In genomic region chr11:46381046-46381835, GRCh38 we compare ENCODE assay signal across 1 cellular context.
TF ChIP-seq lines count a peak whose summit lies in the region.

MDK (plus strand) TSS chr11:46381669; CDS start chr11:46382058, 389 bp downstream.

TF ChIP-seq in HepG2, 621 proteins besides CTCF, POLR2A, EP300 and RAD21 (continued from another document and continues in another):
- TF ChIP-seq BATF2 (CRISPR knock-in tag; IDR thresholded peaks at IDR 0.05) (no peak), ZNF720 (CRISPR knock-in tag; IDR thresholded peaks at IDR 0.05) (no peak), GABPA (IDR thresholded peaks at IDR 0.05; ENCODE audit: low read depth, low read length) (no peak), GABPA (CRISPR knock-in tag; IDR thresholded peaks at IDR 0.05; ENCODE audit: low read depth) (no peak), DNMT1 (CRISPR knock-in tag; IDR thresholded peaks at IDR 0.05) (0 out of 2 replicates have a peak, but pooled peaks have one; percentile 34), PAXIP1 (CRISPR knock-in tag; conservative IDR thresholded peaks at IDR 0.05) (0 out of 2 replicates have a peak, but pooled peaks have one; percentile 10), ZSCAN9 (CRISPR knock-in tag; IDR thresholded peaks at IDR 0.05; ENCODE audit: borderline replicate concordance) (no peak), NFIB (CRISPR knock-in tag; IDR thresholded peaks at IDR 0.05; ENCODE audit: borderline replicate concordance) (no peak), RXRB (CRISPR knock-in tag; IDR thresholded peaks at IDR 0.05; ENCODE audit: borderline replicate concordance) (no peak), RORA (CRISPR knock-in tag; IDR thresholded peaks at IDR 0.05) (no peak), ZNF263 (CRISPR knock-in tag; IDR thresholded peaks at IDR 0.05) (no peak; the same call in 1 of the 2 replicates), ZFAT (CRISPR knock-in tag; conservative IDR thresholded peaks at IDR 0.05) (no peak), ZNF780A (CRISPR knock-in tag; IDR thresholded peaks at IDR 0.05) (no peak), ELK4 (CRISPR knock-in tag; IDR thresholded peaks at IDR 0.05; ENCODE audit: borderline replicate concordance) (no peak), HOXD1 (CRISPR knock-in tag; IDR thresholded peaks at IDR 0.05) (0 out of 2 replicates have a peak, but pooled peaks have one; percentile 23), HMGXB3 (CRISPR knock-in tag; IDR thresholded peaks at IDR 0.05; ENCODE audit: borderline replicate concordance) (no peak), ZSCAN29 (CRISPR knock-in tag; conservative IDR thresholded peaks at IDR 0.05) (no peak), MEF2D (CRISPR knock-in tag; IDR thresholded peaks at IDR 0.05) (no peak), ZNF510 (CRISPR knock-in tag; IDR thresholded peaks at IDR 0.05; ENCODE audit: low read depth) (no peak), XRCC5 (optimal IDR thresholded peaks at IDR 0.05; ENCODE audit: low read length) (no peak), SALL1 (CRISPR knock-in tag; IDR thresholded peaks at IDR 0.05) (no peak; the same call in 1 of the 2 replicates), NFE2L2 (IDR thresholded peaks at IDR 0.05; ENCODE audit: low read length) (no peak), KMT2B (CRISPR knock-in tag; IDR thresholded peaks at IDR 0.05) (no peak), IRX3 (CRISPR knock-in tag; IDR thresholded peaks at IDR 0.05; ENCODE audit: borderline replicate concordance, low read depth) (0 out of 2 replicates have a peak, but pooled peaks have one; percentile 29), ZNF724P (CRISPR knock-in tag; IDR thresholded peaks at IDR 0.05; ENCODE audit: borderline replicate concordance) (no peak), RFX3 (CRISPR knock-in tag; IDR thresholded peaks at IDR 0.05) (no peak), ZBTB43 (CRISPR knock-in tag; conservative IDR thresholded peaks at IDR 0.05) (no peak), KDM2A (CRISPR knock-in tag; IDR thresholded peaks at IDR 0.05; ENCODE audit: borderline replicate concordance, low read depth) (peak; percentile 53; the same call in 1 of the 2 replicates), ZNF350 (CRISPR knock-in tag; IDR thresholded peaks at IDR 0.05; ENCODE audit: borderline replicate concordance, low read depth) (no peak), ZNF772 (CRISPR knock-in tag; IDR thresholded peaks at IDR 0.05) (0 out of 2 replicates have a peak, but pooled peaks have one; percentile 19), BCL6 (CRISPR knock-in tag; IDR thresholded peaks at IDR 0.05) (no peak), DMAP1 (CRISPR knock-in tag; IDR thresholded peaks at IDR 0.05) (no peak), ZNF569 (CRISPR knock-in tag; IDR thresholded peaks at IDR 0.05; ENCODE audit: borderline replicate concordance) (no peak), YEATS4 (CRISPR knock-in tag; IDR thresholded peaks at IDR 0.05; ENCODE audit: borderline replicate concordance) (peak; percentile 42; the same call in 1 of the 2 replicates), SPEN (CRISPR knock-in tag; IDR thresholded peaks at IDR 0.05; ENCODE audit: low read depth) (no peak; the same call in 1 of the 2 replicates)
- TF ChIP-seq, protein P1, sequence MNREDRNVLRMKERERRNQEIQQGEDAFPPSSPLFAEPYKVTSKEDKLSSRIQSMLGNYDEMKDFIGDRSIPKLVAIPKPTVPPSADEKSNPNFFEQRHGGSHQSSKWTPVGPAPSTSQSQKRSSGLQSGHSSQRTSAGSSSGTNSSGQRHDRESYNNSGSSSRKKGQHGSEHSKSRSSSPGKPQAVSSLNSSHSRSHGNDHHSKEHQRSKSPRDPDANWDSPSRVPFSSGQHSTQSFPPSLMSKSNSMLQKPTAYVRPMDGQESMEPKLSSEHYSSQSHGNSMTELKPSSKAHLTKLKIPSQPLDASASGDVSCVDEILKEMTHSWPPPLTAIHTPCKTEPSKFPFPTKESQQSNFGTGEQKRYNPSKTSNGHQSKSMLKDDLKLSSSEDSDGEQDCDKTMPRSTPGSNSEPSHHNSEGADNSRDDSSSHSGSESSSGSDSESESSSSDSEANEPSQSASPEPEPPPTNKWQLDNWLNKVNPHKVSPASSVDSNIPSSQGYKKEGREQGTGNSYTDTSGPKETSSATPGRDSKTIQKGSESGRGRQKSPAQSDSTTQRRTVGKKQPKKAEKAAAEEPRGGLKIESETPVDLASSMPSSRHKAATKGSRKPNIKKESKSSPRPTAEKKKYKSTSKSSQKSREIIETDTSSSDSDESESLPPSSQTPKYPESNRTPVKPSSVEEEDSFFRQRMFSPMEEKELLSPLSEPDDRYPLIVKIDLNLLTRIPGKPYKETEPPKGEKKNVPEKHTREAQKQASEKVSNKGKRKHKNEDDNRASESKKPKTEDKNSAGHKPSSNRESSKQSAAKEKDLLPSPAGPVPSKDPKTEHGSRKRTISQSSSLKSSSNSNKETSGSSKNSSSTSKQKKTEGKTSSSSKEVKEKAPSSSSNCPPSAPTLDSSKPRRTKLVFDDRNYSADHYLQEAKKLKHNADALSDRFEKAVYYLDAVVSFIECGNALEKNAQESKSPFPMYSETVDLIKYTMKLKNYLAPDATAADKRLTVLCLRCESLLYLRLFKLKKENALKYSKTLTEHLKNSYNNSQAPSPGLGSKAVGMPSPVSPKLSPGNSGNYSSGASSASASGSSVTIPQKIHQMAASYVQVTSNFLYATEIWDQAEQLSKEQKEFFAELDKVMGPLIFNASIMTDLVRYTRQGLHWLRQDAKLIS (CRISPR knock-in tag; IDR thresholded peaks at IDR 0.05): no peak
- TF ChIP-seq, protein P2, sequence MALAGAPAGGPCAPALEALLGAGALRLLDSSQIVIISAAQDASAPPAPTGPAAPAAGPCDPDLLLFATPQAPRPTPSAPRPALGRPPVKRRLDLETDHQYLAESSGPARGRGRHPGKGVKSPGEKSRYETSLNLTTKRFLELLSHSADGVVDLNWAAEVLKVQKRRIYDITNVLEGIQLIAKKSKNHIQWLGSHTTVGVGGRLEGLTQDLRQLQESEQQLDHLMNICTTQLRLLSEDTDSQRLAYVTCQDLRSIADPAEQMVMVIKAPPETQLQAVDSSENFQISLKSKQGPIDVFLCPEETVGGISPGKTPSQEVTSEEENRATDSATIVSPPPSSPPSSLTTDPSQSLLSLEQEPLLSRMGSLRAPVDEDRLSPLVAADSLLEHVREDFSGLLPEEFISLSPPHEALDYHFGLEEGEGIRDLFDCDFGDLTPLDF (CRISPR knock-in tag; IDR thresholded peaks at IDR 0.05): no peak
- TF ChIP-seq, protein P3, sequence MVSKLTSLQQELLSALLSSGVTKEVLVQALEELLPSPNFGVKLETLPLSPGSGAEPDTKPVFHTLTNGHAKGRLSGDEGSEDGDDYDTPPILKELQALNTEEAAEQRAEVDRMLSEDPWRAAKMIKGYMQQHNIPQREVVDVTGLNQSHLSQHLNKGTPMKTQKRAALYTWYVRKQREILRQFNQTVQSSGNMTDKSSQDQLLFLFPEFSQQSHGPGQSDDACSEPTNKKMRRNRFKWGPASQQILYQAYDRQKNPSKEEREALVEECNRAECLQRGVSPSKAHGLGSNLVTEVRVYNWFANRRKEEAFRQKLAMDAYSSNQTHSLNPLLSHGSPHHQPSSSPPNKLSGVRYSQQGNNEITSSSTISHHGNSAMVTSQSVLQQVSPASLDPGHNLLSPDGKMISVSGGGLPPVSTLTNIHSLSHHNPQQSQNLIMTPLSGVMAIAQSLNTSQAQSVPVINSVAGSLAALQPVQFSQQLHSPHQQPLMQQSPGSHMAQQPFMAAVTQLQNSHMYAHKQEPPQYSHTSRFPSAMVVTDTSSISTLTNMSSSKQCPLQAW (CRISPR knock-in tag; IDR thresholded peaks at IDR 0.05): no peak
- TF ChIP-seq, protein P4, sequence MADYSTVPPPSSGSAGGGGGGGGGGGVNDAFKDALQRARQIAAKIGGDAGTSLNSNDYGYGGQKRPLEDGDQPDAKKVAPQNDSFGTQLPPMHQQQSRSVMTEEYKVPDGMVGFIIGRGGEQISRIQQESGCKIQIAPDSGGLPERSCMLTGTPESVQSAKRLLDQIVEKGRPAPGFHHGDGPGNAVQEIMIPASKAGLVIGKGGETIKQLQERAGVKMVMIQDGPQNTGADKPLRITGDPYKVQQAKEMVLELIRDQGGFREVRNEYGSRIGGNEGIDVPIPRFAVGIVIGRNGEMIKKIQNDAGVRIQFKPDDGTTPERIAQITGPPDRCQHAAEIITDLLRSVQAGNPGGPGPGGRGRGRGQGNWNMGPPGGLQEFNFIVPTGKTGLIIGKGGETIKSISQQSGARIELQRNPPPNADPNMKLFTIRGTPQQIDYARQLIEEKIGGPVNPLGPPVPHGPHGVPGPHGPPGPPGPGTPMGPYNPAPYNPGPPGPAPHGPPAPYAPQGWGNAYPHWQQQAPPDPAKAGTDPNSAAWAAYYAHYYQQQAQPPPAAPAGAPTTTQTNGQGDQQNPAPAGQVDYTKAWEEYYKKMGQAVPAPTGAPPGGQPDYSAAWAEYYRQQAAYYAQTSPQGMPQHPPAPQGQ (CRISPR knock-in tag; IDR thresholded peaks at IDR 0.05; ENCODE audit: borderline replicate concordance): no peak
- TF ChIP-seq, protein P5, sequence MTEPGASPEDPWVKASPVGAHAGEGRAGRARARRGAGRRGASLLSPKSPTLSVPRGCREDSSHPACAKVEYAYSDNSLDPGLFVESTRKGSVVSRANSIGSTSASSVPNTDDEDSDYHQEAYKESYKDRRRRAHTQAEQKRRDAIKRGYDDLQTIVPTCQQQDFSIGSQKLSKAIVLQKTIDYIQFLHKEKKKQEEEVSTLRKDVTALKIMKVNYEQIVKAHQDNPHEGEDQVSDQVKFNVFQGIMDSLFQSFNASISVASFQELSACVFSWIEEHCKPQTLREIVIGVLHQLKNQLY (CRISPR knock-in tag; IDR thresholded peaks at IDR 0.05): no peak
